8 cellular contexts compared by ENCODE assay signal in the genomic region with DNA sequence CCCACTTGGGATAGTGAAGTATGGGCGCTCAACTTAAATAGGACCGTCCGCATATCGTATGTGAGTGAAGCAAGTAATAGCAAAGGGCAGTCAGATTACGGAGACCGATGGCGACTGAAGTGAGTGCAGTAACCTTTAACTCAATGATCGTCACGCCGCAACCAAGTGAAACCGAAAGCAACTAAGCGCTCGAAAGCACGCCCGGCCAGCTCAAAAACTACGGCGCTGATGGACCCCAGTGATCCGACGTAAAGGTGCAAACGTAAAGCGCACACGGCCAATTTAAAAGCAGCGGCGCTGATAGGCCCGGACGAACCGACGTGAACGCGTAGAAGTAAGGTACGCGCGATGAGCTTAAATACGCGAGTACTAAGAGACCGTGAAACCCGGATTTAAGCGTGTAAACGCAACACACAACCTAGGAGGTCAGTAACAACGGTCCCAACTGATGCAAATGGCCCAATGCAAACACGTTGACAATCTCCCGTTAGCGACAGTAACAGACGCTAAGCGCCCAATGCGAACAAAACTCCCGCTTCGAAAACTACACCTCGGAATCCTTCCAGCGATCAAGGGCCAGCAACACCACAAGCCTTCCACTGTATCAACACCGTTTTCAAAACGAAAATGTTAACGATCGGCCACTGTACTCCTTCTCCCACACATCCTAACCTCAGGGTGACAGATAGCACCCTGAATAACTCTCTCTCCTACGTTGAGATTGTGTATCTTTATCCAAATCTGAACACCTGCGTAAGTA. TPM values are rescaled to one million over a fixed set of nuclear protein-coding genes. Genes with fewer than 3 reads are reported as not detected.
DNase-seq lines count a peak whose midpoint lies in the region; ATAC-seq, FAIRE-seq and TF ChIP-seq lines count a peak whose summit lies in the region.

No MANE protein-coding gene starts in this region.

- H3K4me3 ChIP-seq in right cardiac atrium (ENCODE audit: low read length) (peak overlapping the region; percentile 82), psoas muscle (peak overlapping the region; percentile 81)

- H3K36me3 ChIP-seq in psoas muscle (ENCODE audit: insufficient read depth in 1 of 2, low read depth in 1 of 2), result no peaks in the 10 kb centered on the region

- no peak for TF ChIP-seq CTCF in psoas muscle (IDR thresholded peaks at IDR 0.05)

- DNase-seq in GM04503 (ENCODE audit: low read depth) (peak; percentile 94), NCI-H1417 treated with DMSO at 0.1 percent for 48 hours (lab: John Stamatoyannopoulos, UW) (peak; percentile 99), T-helper 1 cell (peak; percentile 84 to 99 (median 90)), amygdala (lab: John Stamatoyannopoulos, UW) (peak in 54 of 56 donors; percentile 20 to 98 (median 86)), right cardiac atrium (peak; percentile 89 to 94 (median 91)), psoas muscle (peak in 1 of 2 donors; percentile 86), urothelium cell line (ENCODE audit: low spot score) (peak; percentile 90)

- FAIRE-seq in urothelium cell line (lab: Jason Lieb, UNC), result no peak

- H3K27me3 ChIP-seq in right cardiac atrium (ENCODE audit: control insufficient read depth, insufficient read depth), result no peaks in the 10 kb centered on the region
- H3K27me3 ChIP-seq in psoas muscle (ENCODE audit: insufficient read depth in 3 of 3, low read length in 2 of 3), result no peaks in the 10 kb centered on the region

- intact Hi-C loops in right cardiac atrium (cut with DNase I) (no loop called here), psoas muscle (cut with DNase I) (no loop called here)

- H3K4me1 ChIP-seq in right cardiac atrium (ENCODE audit: control insufficient read depth, insufficient read depth, low read length) (no peaks in the 10 kb centered on the region), psoas muscle (peaks cover 41% of the 10 kb centered on the region)

- peak; percentile 73 for ATAC-seq in HG02642 (IDR thresholded peaks at IDR 0.05; ENCODE audit: poor library complexity, unreplicated experiment)
- peak; percentile 92 to 93 for ATAC-seq in right cardiac atrium
- peak in 3 of 4 donors; percentile 70 to 76 (median 75) for ATAC-seq in psoas muscle

- H3K9me3 ChIP-seq in right cardiac atrium (ENCODE audit: control insufficient read depth, low read length) (no peaks in the 10 kb centered on the region), psoas muscle (no peaks in the 10 kb centered on the region)

- peak overlapping the region; percentile 99 for H3K27ac ChIP-seq in right cardiac atrium (ENCODE audit: low read length)
- H3K27ac ChIP-seq in psoas muscle, result peak overlapping the region; percentile 94

- WGBS in right cardiac atrium, result under 1% methylated on average over 56 of the region's 56 CpGs
- 0 to 1% (median 0%) methylated on average over 53 to 56 of the region's 56 CpGs for WGBS in psoas muscle, 3 donors

RNA-seq across cellular contexts. Expression of gene ARL4D, which starts 37.9 kb away (rescaled TPM):
- total RNA-seq in right cardiac atrium (10 to 100 TPM; 10.8 to 24.5 (median 18.0) TPM), psoas muscle (1 to 10 TPM in 3 of 4 donors, under 1 TPM in 1; 0.69 to 1.8 (median 1.4) TPM)
- polyA plus RNA-seq in right cardiac atrium (13.0 TPM), psoas muscle (1 to 10 TPM; 1.3 to 6.5 (median 2.4) TPM)

Comparison
In these comparisons a context has a peak if more than half of its experiments do, and no peak if none do; other contexts are left out.
1. RNA of gene ARL4D, which starts 37.9 kb away (total RNA-seq): 10.8 to 24.5 TPM in right cardiac atrium; 0.69 to 1.8 TPM in psoas muscle; every median in the first group is over 4 times any median in the second.
2. Peak in every context shown above with its lines, with median percentiles within 50 percentile points of each other: ATAC-seq.